ENCODE assay signal across 10 cellular contexts in genomic region chr1:164774819-164775654, GRCh38.
DNase-seq lines count a peak whose midpoint lies in the region; ATAC-seq, FAIRE-seq and TF ChIP-seq lines count a peak whose summit lies in the region.
"Had no signal": no experiment of that assay in that cellular context is flagged by ENCODE, and none has a peak within 500 bp of the region (broad histone marks: within the 10 kb centered on the region; RNA-seq: fewer than 3 reads in every experiment).

No MANE protein-coding gene starts in this region.

- intact Hi-C loops in left ventricle myocardium inferior (cut with micrococcal nuclease), result no loop called here

- H3K36me3 Mint-ChIP-seq in GM23338 (ENCODE audit: low read depth), result no peaks in the 10 kb centered on the region

- H3F3A ChIP-seq in GM23338 (replicated peaks; ENCODE audit: low read depth), result no peaks in the 10 kb centered on the region

- no peak for FAIRE-seq in frontal cortex (lab: Jason Lieb, UNC)

- H4K20me1 ChIP-seq in GM23338 (replicated peaks; ENCODE audit: insufficient read depth), result peaks cover 6% of the 10 kb centered on the region; the same call in 1 of the 2 replicates

- no peaks in the 10 kb centered on the region for H3K27me3 ChIP-seq in GM23338 (ENCODE audit: insufficient read depth)
- no peaks in the 10 kb centered on the region for H3K27me3 ChIP-seq in left ventricle myocardium inferior (ENCODE audit: low read depth)

- H3K4me3 Mint-ChIP-seq in GM23338, result no peak overlapping the region

- H3K36me3 ChIP-seq in GM23338 (ENCODE audit: insufficient read depth), result no peaks in the 10 kb centered on the region
- no peaks in the 10 kb centered on the region for H3K36me3 ChIP-seq in left ventricle myocardium inferior

- H3K27ac Mint-ChIP-seq in GM23338, result 0 out of 2 replicates have a peak overlapping the region, but pooled peaks have one; percentile 3

- no peak for TF ChIP-seq CTCF in GM23338 (conservative IDR thresholded peaks at IDR 0.05; ENCODE audit: low read depth in 2 of 2)
- no peak for TF ChIP-seq CTCF in left ventricle myocardium inferior (IDR thresholded peaks at IDR 0.05; ENCODE audit: borderline replicate concordance)

- H3K27ac ChIP-seq in GM23338 (ENCODE audit: low read depth), result 0 out of 2 replicates have a peak overlapping the region, but pooled peaks have one; percentile 58
- H3K27ac ChIP-seq in left ventricle myocardium inferior (replicated peaks), result peak overlapping the region; percentile 55

- H2AFZ ChIP-seq in GM23338, result no peak overlapping the region

- H3K9me3 ChIP-seq in left ventricle myocardium inferior (replicated peaks), result no peaks in the 10 kb centered on the region

- H3K4me1 Mint-ChIP-seq in GM23338, result peaks cover 71% of the 10 kb centered on the region

- no peak overlapping the region for H3K4me3 ChIP-seq in GM23338
- H3K4me3 ChIP-seq in left ventricle myocardium inferior, result no peak overlapping the region

- H3K4me2 ChIP-seq in GM23338, result no peak overlapping the region

- no peak for ATAC-seq in GM23338
- ATAC-seq: PC-3 had no signal

- H3K4me1 ChIP-seq in GM23338 (ENCODE audit: insufficient read depth), result peaks cover 49% of the 10 kb centered on the region
- H3K4me1 ChIP-seq in left ventricle myocardium inferior, result peaks cover 72% of the 10 kb centered on the region

- DNase-seq in GM23338 (ENCODE audit: low spot score) (no peak), NCI-H748 treated with DMSO at 0.1 percent for 48 hours (lab: John Stamatoyannopoulos, UW) (peak; percentile 77), left ventricle myocardium inferior (no peak), renal cortical epithelial cell (ENCODE audit: low read depth) (peak; percentile 49), frontal cortex (ENCODE audit: low spot score in 2 of 2) (no peak), amniotic stem cell (lab: John Stamatoyannopoulos, UW) (no peak), hypothalamus (lab: John Stamatoyannopoulos, UW) (no peak), hepatic stellate cell (ENCODE audit: low spot score) (no peak)
- DNase-seq: activated CD4-positive, CD25-positive, alpha-beta regulatory T cell treated with anti-CD3 and anti-CD28 coated beads, Interleukin-2, amount 50 U/mL, for 72 hours; PC-3 had no signal

- peaks cover 7% of the 10 kb centered on the region for H3K27me3 Mint-ChIP-seq in GM23338 (ENCODE audit: insufficient read depth, low read depth, poor library complexity)

- no peaks in the 10 kb centered on the region for H3K9me3 Mint-ChIP-seq in GM23338

- no peaks in the 10 kb centered on the region for H3K9me2 ChIP-seq in GM23338 (ENCODE audit: insufficient read depth)

- peaks cover 82% of the 10 kb centered on the region for H3K79me2 ChIP-seq in GM23338 (replicated peaks; ENCODE audit: insufficient read depth)

TF ChIP-seq in GM23338, 12 proteins besides CTCF, POLR2A, EP300 and RAD21:
- no peak for TF ChIP-seq JUNB (IDR thresholded peaks at IDR 0.05; ENCODE audit: unreplicated experiment)
- TF ChIP-seq CREB1 (CRISPR knock-in tag; IDR thresholded peaks at IDR 0.05; ENCODE audit: low read depth), result no peak
- no peak for TF ChIP-seq EZH2phosphoT487 (IDR thresholded peaks at IDR 0.05; ENCODE audit: unreplicated experiment)
- no peak for TF ChIP-seq ETS1 (IDR thresholded peaks at IDR 0.05)

Comparison
In these comparisons a context has a peak if more than half of its experiments do, and no peak if none do; other contexts are left out.
1. DNase-seq: peak in NCI-H748 treated with DMSO at 0.1 percent for 48 hours (single experiment) and renal cortical epithelial cell (single experiment); none in GM23338 (single experiment), left ventricle myocardium inferior (single experiment), frontal cortex (0 of 2), amniotic stem cell (single experiment), hypothalamus (0 of 51) and hepatic stellate cell (single experiment).